Comparison of ENCODE assay signal across 1 cellular context in the genomic region with DNA sequence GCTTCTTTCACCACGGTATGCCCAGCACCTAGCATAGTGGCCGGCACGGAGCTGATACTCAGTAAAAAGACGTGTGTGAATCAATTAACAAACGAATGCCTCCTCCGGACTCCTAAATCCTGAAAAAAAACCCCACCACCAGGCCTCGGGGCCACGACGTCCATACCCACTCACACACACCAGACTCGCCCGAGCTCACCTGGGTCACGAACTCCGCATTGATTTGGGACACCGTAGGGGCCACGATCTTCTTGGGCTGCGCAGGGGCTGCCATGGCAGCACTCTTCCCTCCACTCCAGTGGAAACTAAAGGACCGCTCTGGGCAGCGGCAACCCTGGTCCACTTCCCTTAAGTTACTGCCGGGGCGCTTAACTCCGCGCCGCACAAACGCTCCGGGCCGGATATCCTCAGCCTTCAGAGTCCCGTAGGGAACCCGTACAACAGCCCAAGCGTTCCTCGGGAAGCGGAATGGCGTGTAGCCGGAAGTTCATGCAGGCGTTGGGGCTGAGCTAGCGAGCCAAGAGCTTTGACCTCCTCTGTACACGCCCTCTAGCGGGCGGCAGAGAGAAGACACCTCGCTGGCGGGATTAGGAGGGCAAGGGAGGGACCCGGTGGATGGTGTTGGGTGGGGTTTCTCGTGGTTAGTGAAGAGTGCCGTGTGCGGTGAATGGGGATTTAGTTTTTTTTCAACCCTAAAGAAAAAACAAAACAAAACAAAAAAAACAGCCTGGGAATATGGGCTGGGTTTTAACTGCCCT.
A peak's percentile ranks its signal among the peaks of the same experiment; 100 is the strongest.
TF ChIP-seq lines count a peak whose summit lies in the region.

Gene AQR (minus strand): TSS at position 403 of the 758 bp plus-strand sequence. CDS start 129 bp downstream, at position 274.

TF ChIP-seq in IMR-90, 13 proteins besides CTCF, POLR2A, EP300 and RAD21:
- TF ChIP-seq ELK1 (IDR thresholded peaks at IDR 0.05; ENCODE audit: borderline replicate concordance, low read depth, low read length) (0 out of 2 replicates have a peak, but pooled peaks have one; percentile 68), RFX5 (IDR thresholded peaks at IDR 0.05; ENCODE audit: low read depth, low read length) (no peak), NFE2L2 (IDR thresholded peaks at IDR 0.05; ENCODE audit: low read depth, low read length) (0 out of 2 replicates have a peak, but pooled peaks have one; percentile 5), MAFK (IDR thresholded peaks at IDR 0.05; ENCODE audit: low read depth, low read length) (0 out of 2 replicates have a peak, but pooled peaks have one; percentile 11), RCOR1 (IDR thresholded peaks at IDR 0.05; ENCODE audit: insufficient replicate concordance, low read length) (no peak), BHLHE40 (IDR thresholded peaks at IDR 0.05; ENCODE audit: low read depth, low read length) (no peak), MAZ (IDR thresholded peaks at IDR 0.05; ENCODE audit: borderline replicate concordance, low read depth, low read length) (peak; percentile 87), MXI1 (IDR thresholded peaks at IDR 0.05; ENCODE audit: borderline replicate concordance, low read depth, low read length) (peak; percentile 81), CEBPB (IDR thresholded peaks at IDR 0.05; ENCODE audit: low read depth, low read length) (no peak), SMC3 (IDR thresholded peaks at IDR 0.05; ENCODE audit: low read depth, low read length) (peak; percentile 60), CHD1 (IDR thresholded peaks at IDR 0.05; ENCODE audit: low read depth, low read length) (no peak; the same call in 1 of the 2 replicates), FOS (IDR thresholded peaks at IDR 0.05; ENCODE audit: low read depth, low read length) (no peak)
- TF ChIP-seq, protein P1, sequence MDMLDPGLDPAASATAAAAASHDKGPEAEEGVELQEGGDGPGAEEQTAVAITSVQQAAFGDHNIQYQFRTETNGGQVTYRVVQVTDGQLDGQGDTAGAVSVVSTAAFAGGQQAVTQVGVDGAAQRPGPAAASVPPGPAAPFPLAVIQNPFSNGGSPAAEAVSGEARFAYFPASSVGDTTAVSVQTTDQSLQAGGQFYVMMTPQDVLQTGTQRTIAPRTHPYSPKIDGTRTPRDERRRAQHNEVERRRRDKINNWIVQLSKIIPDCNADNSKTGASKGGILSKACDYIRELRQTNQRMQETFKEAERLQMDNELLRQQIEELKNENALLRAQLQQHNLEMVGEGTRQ (IDR thresholded peaks at IDR 0.05; ENCODE audit: low read depth, low read length): no peak
